ENCODE assay signal across 1 cellular context in the genomic region with DNA sequence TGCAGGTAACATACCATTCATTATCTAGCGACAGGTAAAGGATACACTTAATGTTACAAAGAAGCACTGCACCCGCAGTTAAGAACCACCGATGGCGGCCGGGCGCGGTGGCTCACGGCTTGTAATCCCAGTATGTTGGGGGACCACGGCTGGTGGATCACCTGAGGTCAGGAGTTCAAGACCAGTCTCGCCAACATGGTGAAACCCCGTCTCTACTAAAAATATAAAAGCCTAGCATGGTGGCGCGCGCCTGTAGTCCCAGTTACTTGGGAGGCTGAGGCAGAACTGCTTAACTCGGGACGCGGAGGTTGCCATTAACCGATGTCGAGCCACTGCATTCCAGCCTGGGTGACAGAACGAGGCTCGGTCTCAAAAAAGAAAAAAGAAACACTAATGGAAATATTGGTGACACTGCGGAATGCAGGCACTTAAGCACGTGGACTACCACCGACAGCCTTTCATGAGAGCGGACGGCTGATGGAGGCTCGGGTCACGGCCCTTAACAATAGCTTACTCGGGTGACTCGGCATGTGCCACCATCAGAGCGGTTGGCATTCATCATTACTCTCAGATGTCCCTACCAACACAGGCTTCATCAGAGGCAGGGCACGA.
A peak's percentile ranks its signal among the peaks of the same experiment; 100 is the strongest.
TF ChIP-seq lines count a peak whose summit lies in the region.

No MANE protein-coding gene starts in this region.

TF ChIP-seq in HepG2, 621 proteins besides CTCF, POLR2A, EP300 and RAD21 (continues in another document):
- no peak for TF ChIP-seq ZNF775 (CRISPR knock-in tag; IDR thresholded peaks at IDR 0.05; ENCODE audit: borderline replicate concordance)
- TF ChIP-seq MXD3 (CRISPR knock-in tag; IDR thresholded peaks at IDR 0.05), result no peak
- TF ChIP-seq ZNF605 (CRISPR knock-in tag; IDR thresholded peaks at IDR 0.05), result no peak; the same call in 1 of the 2 replicates
- TF ChIP-seq, protein P1, sequence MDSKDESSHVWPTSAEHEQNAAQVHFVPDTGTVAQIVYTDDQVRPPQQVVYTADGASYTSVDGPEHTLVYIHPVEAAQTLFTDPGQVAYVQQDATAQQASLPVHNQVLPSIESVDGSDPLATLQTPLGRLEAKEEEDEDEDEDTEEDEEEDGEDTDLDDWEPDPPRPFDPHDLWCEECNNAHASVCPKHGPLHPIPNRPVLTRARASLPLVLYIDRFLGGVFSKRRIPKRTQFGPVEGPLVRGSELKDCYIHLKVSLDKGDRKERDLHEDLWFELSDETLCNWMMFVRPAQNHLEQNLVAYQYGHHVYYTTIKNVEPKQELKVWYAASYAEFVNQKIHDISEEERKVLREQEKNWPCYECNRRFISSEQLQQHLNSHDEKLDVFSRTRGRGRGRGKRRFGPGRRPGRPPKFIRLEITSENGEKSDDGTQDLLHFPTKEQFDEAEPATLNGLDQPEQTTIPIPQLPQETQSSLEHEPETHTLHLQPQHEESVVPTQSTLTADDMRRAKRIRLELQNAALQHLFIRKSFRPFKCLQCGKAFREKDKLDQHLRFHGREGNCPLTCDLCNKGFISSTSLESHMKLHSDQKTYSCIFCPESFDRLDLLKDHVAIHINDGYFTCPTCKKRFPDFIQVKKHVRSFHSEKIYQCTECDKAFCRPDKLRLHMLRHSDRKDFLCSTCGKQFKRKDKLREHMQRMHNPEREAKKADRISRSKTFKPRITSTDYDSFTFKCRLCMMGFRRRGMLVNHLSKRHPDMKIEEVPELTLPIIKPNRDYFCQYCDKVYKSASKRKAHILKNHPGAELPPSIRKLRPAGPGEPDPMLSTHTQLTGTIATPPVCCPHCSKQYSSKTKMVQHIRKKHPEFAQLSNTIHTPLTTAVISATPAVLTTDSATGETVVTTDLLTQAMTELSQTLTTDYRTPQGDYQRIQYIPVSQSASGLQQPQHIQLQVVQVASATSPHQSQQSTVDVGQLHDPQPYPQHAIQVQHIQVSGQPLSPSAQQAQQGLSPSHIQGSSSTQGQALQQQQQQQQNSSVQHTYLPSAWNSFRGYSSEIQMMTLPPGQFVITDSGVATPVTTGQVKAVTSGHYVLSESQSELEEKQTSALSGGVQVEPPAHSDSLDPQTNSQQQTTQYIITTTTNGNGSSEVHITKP (CRISPR knock-in tag; IDR thresholded peaks at IDR 0.05; ENCODE audit: low read depth), result no peak
- 0 out of 2 replicates have a peak, but pooled peaks have one; percentile 86 for TF ChIP-seq CAMTA2 (CRISPR knock-in tag; IDR thresholded peaks at IDR 0.05; ENCODE audit: borderline replicate concordance)
- no peak for TF ChIP-seq ZNF782 (CRISPR knock-in tag; IDR thresholded peaks at IDR 0.05; ENCODE audit: borderline replicate concordance)
- 0 out of 2 replicates have a peak, but pooled peaks have one; percentile 4 for TF ChIP-seq NR2F6 (IDR thresholded peaks at IDR 0.05)
- TF ChIP-seq NR2F6 (CRISPR knock-in tag; IDR thresholded peaks at IDR 0.05), result no peak
- no peak for TF ChIP-seq PATZ1 (CRISPR knock-in tag; IDR thresholded peaks at IDR 0.05)
- TF ChIP-seq ZBTB49 (CRISPR knock-in tag; IDR thresholded peaks at IDR 0.05; ENCODE audit: borderline replicate concordance), result no peak
- TF ChIP-seq PRPF4 (IDR thresholded peaks at IDR 0.05; ENCODE audit: low read depth, low read length, poor library complexity, severe bottlenecking), result no peak
- TF ChIP-seq TARDBP (CRISPR knock-in tag; IDR thresholded peaks at IDR 0.05), result no peak
- no peak for TF ChIP-seq LBX2 (CRISPR knock-in tag; IDR thresholded peaks at IDR 0.05; ENCODE audit: borderline replicate concordance)
- 0 out of 2 replicates have a peak, but pooled peaks have one; percentile 22 for TF ChIP-seq ZNF558 (CRISPR knock-in tag; IDR thresholded peaks at IDR 0.05; ENCODE audit: borderline replicate concordance)
- TF ChIP-seq SOX6 (IDR thresholded peaks at IDR 0.05), result no peak
- TF ChIP-seq SOX6 (CRISPR knock-in tag; IDR thresholded peaks at IDR 0.05), result peak; percentile 37; the same call in 1 of the 2 replicates
- TF ChIP-seq HNF1B (CRISPR knock-in tag; IDR thresholded peaks at IDR 0.05), result no peak
- TF ChIP-seq RELA (CRISPR knock-in tag; IDR thresholded peaks at IDR 0.05), result no peak
- no peak for TF ChIP-seq ZNF569 (CRISPR knock-in tag; IDR thresholded peaks at IDR 0.05; ENCODE audit: borderline replicate concordance)
- TF ChIP-seq SMAD1 (CRISPR knock-in tag; IDR thresholded peaks at IDR 0.05; ENCODE audit: borderline replicate concordance, low read depth), result no peak
- TF ChIP-seq ATAD3A (CRISPR knock-in tag; IDR thresholded peaks at IDR 0.05), result no peak
- 0 out of 2 replicates have a peak, but pooled peaks have one; percentile 45 for TF ChIP-seq UBTF (CRISPR knock-in tag; IDR thresholded peaks at IDR 0.05)
- TF ChIP-seq POLR2AphosphoS2 (IDR thresholded peaks at IDR 0.05; ENCODE audit: low read depth, low read length), result no peak
- TF ChIP-seq FLYWCH1 (CRISPR knock-in tag; IDR thresholded peaks at IDR 0.05), result no peak
- TF ChIP-seq SP140L (CRISPR knock-in tag; IDR thresholded peaks at IDR 0.05; ENCODE audit: borderline replicate concordance), result no peak
- peak; percentile 70; the same call in 1 of the 2 replicates for TF ChIP-seq ZNF431 (CRISPR knock-in tag; IDR thresholded peaks at IDR 0.05; ENCODE audit: borderline replicate concordance, low read depth)
- TF ChIP-seq TMF1 (CRISPR knock-in tag; IDR thresholded peaks at IDR 0.05; ENCODE audit: low read depth), result 0 out of 2 replicates have a peak, but pooled peaks have one; percentile 54
- no peak for TF ChIP-seq ZNF724P (CRISPR knock-in tag; IDR thresholded peaks at IDR 0.05; ENCODE audit: borderline replicate concordance)
- 0 out of 2 replicates have a peak, but pooled peaks have one; percentile 20 for TF ChIP-seq ZNF83 (CRISPR knock-in tag; IDR thresholded peaks at IDR 0.05; ENCODE audit: borderline replicate concordance)
- TF ChIP-seq NFKB2 (CRISPR knock-in tag; IDR thresholded peaks at IDR 0.05; ENCODE audit: borderline replicate concordance), result peak; percentile 45; the same call in 1 of the 2 replicates
- 0 out of 2 replicates have a peak, but pooled peaks have one; percentile 64 for TF ChIP-seq ZNF20 (CRISPR knock-in tag; IDR thresholded peaks at IDR 0.05)
- TF ChIP-seq ZBTB20 (CRISPR knock-in tag; IDR thresholded peaks at IDR 0.05; ENCODE audit: borderline replicate concordance, low read depth), result no peak
- TF ChIP-seq HNRNPL (IDR thresholded peaks at IDR 0.05; ENCODE audit: low read depth, low read length), result 0 out of 2 replicates have a peak, but pooled peaks have one; percentile 17
- peak; percentile 81 for TF ChIP-seq U2AF1 (optimal IDR thresholded peaks at IDR 0.05; ENCODE audit: low read depth, low read length)
- no peak for TF ChIP-seq ZBTB3 (CRISPR knock-in tag; IDR thresholded peaks at IDR 0.05; ENCODE audit: borderline replicate concordance, low read depth)
- 0 out of 2 replicates have a peak, but pooled peaks have one; percentile 69 for TF ChIP-seq ZNF776 (CRISPR knock-in tag; IDR thresholded peaks at IDR 0.05)
- 0 out of 2 replicates have a peak, but pooled peaks have one; percentile 7 for TF ChIP-seq TSC22D2 (CRISPR knock-in tag; IDR thresholded peaks at IDR 0.05; ENCODE audit: borderline replicate concordance)
- TF ChIP-seq ZNF414 (CRISPR knock-in tag; IDR thresholded peaks at IDR 0.05), result no peak
- TF ChIP-seq, protein P2, sequence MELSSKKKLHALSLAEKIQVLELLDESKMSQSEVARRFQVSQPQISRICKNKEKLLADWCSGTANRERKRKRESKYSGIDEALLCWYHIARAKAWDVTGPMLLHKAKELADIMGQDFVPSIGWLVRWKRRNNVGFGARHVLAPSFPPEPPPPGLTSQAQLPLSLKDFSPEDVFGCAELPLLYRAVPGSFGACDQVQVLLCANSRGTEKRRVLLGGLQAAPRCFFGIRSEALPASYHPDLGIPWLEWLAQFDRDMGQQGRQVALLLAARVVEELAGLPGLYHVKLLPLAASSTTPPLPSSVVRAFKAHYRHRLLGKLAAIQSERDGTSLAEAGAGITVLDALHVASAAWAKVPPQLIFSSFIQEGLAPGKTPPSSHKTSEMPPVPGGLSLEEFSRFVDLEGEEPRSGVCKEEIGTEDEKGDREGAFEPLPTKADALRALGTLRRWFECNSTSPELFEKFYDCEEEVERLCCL (CRISPR knock-in tag; IDR thresholded peaks at IDR 0.05; ENCODE audit: borderline replicate concordance), result 0 out of 2 replicates have a peak, but pooled peaks have one; percentile 57
- TF ChIP-seq ZNF446 (CRISPR knock-in tag; IDR thresholded peaks at IDR 0.05), result no peak
- 0 out of 2 replicates have a peak, but pooled peaks have one; percentile 8 for TF ChIP-seq ZNF567 (CRISPR knock-in tag; IDR thresholded peaks at IDR 0.05; ENCODE audit: borderline replicate concordance)
- no peak for TF ChIP-seq ARHGAP35 (CRISPR knock-in tag; IDR thresholded peaks at IDR 0.05; ENCODE audit: borderline replicate concordance)
- TF ChIP-seq ZNF547 (CRISPR knock-in tag; IDR thresholded peaks at IDR 0.05), result no peak
- peak; percentile 58; the same call in 1 of the 2 replicates for TF ChIP-seq SMYD3 (CRISPR knock-in tag; IDR thresholded peaks at IDR 0.05)
- no peak for TF ChIP-seq ZZZ3 (CRISPR knock-in tag; IDR thresholded peaks at IDR 0.05; ENCODE audit: borderline replicate concordance)
- no peak for TF ChIP-seq ZNF30 (CRISPR knock-in tag; IDR thresholded peaks at IDR 0.05)
- no peak for TF ChIP-seq CENPX (CRISPR knock-in tag; IDR thresholded peaks at IDR 0.05)
